ENCODE assay signal across 8 cellular contexts in the genomic region with DNA sequence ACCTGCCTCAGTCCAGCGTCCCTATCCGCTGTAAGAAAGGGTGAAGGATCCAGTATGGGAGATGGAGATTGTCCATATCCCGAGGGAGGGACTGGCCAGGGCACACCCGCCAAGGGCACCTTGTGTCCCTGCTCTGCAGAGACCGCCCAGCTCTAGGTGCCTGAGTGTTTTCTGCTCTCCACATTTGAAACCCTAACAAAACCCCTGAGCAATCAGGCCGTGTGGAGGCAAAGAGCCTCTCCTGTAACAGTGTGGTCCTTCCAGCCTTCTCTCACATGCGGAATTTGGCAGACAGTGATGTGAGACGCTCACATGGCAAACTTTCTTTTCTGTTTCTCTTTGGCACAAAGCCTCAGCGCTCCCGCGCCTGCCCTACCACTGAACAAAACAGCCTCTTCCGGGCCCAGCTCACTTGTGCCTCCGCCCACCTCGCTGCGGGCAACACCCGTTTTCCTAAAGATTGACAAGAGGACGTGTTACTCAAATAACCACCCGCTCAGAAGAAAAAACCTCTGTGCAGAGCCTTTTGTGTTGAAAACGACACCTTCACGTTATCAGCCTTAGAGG.
A peak's percentile ranks its signal among the peaks of the same experiment; 100 is the strongest.
DNase-seq lines count a peak whose midpoint lies in the region; ATAC-seq and TF ChIP-seq lines count a peak whose summit lies in the region.

No MANE protein-coding gene starts in this region.

- DNase-seq in HCT116 (ENCODE audit: low read depth, low spot score) (peak; percentile 8), SIG-M5 treated with dmso at 0.1 percent for 504 hours (lab: John Stamatoyannopoulos, UW; ENCODE audit: unreplicated experiment) (peak; percentile 51), memory B cell (ENCODE audit: low spot score in 2 of 2) (no peak), NCI-H446 treated with DMSO at 0.1 percent for 48 hours (lab: John Stamatoyannopoulos, UW) (no peak), osteoblast (ENCODE audit: insufficient read length, low spot score, missing footprints) (no peak), AG08396 (ENCODE audit: low spot score) (no peak)
- peak; percentile 92 for DNase-seq in activated naive CD4-positive, alpha-beta T cell treated with anti-CD3 and anti-CD28 coated beads, Interleukin-2, amount 10 ng/mL, durations not matched to agents 7 days and 5 days
- peak; percentile 23 to 52 for DNase-seq in stimulated activated CD8-positive, alpha-beta memory T cell treated with anti-CD3 and anti-CD28 coated beads, Interleukin-15, amount 100 ng/mL, for 4 hours (ENCODE audit: low read depth in 2 of 2)

- peak overlapping the region; percentile 96 for H3K27ac Mint-ChIP-seq in activated naive CD4-positive, alpha-beta T cell treated with anti-CD3 and anti-CD28 coated beads, Interleukin-2, amount 10 ng/mL, durations not matched to agents 7 days and 5 days
- no peak overlapping the region for H3K27ac Mint-ChIP-seq in memory B cell

- intact Hi-C loops in HCT116 (cut with micrococcal nuclease) = no loop called here

- H3K4me1 ChIP-seq in HCT116 (ENCODE audit: control insufficient read depth in 1 of 2, insufficient read depth in 2 of 2, low read length in 2 of 2) = peaks cover 0 to 11% of the 10 kb centered on the region in 2 experiments; a peak in 2 of 4 replicates
- no peaks in the 10 kb centered on the region for H3K4me1 ChIP-seq in osteoblast (ENCODE audit: insufficient read depth, low read length)

- TF ChIP-seq RAD21 in HCT116 (IDR thresholded peaks at IDR 0.05; ENCODE audit: low read depth) = no peak

- BruUV-seq in HCT116 (replicated peaks; lab: Mats Ljungman, UMichigan) = no TSS peak

- H3K4me1 Mint-ChIP-seq in activated naive CD4-positive, alpha-beta T cell treated with anti-CD3 and anti-CD28 coated beads, Interleukin-2, amount 10 ng/mL, durations not matched to agents 7 days and 5 days = peaks cover 19% of the 10 kb centered on the region
- H3K4me1 Mint-ChIP-seq in memory B cell = no peaks in the 10 kb centered on the region

- peak overlapping the region; percentile 53 for H3K4me3 Mint-ChIP-seq in activated naive CD4-positive, alpha-beta T cell treated with anti-CD3 and anti-CD28 coated beads, Interleukin-2, amount 10 ng/mL, durations not matched to agents 7 days and 5 days
- peak overlapping the region; percentile 18 for H3K4me3 Mint-ChIP-seq in memory B cell

- H3K27ac ChIP-seq in HCT116 (ENCODE audit: low read depth, low read length) = no peak overlapping the region
- no peak overlapping the region for H3K27ac ChIP-seq in osteoblast (ENCODE audit: low read depth, low read length)

- ATAC-seq in HCT116 = peak; percentile 87
- no peak for ATAC-seq in memory B cell (ENCODE audit: low read depth)

- no peak for TF ChIP-seq CTCF in HCT116 (IDR thresholded peaks at IDR 0.05 in 2 of 3, conservative IDR thresholded peaks at IDR 0.05 in 1 of 3; ENCODE audit: borderline replicate concordance in 1 of 3, insufficient read depth in 1 of 3, low read depth in 2 of 3, low read length in 2 of 3)
- TF ChIP-seq CTCF in osteoblast (IDR thresholded peaks at IDR 0.05; ENCODE audit: extremely low read depth, low read depth, low read length) = no peak

- no peak overlapping the region for H3K4me3 ChIP-seq in HCT116 (replicated peaks in 1 of 2; ENCODE audit: low read depth in 1 of 2, low read length in 2 of 2)
- H3K4me3 ChIP-seq in osteoblast (ENCODE audit: insufficient read depth, low read length) = no peak overlapping the region

- RAD21 ChIA-PET in HCT116 (lab: Charles Lee; ENCODE audit: low non-redundant PET in 1 of 2, low total read pairs in 2 of 2, uncharacterized antibody in 2 of 2, unreplicated experiment in 2 of 2) = no interaction called here

- H3K36me3 ChIP-seq in HCT116 (ENCODE audit: control insufficient read depth in 1 of 2, insufficient read depth in 2 of 2, low read length in 2 of 2) = no peaks in the 10 kb centered on the region
- H3K36me3 ChIP-seq in osteoblast (ENCODE audit: insufficient read depth, low read length) = no peaks in the 10 kb centered on the region

- H2AFZ ChIP-seq in HCT116 (ENCODE audit: low read depth, low read length, poor library complexity, severe bottlenecking) (peak overlapping the region; percentile 12), osteoblast (ENCODE audit: low read length) (no peak overlapping the region)

- H3K36me3 Mint-ChIP-seq in activated naive CD4-positive, alpha-beta T cell treated with anti-CD3 and anti-CD28 coated beads, Interleukin-2, amount 10 ng/mL, durations not matched to agents 7 days and 5 days = no peaks in the 10 kb centered on the region
- no peaks in the 10 kb centered on the region for H3K36me3 Mint-ChIP-seq in memory B cell

- H3K79me2 ChIP-seq in HCT116 (ENCODE audit: insufficient read depth, low read length) = no peaks in the 10 kb centered on the region
- H3K79me2 ChIP-seq in osteoblast (ENCODE audit: insufficient read depth, low read length) = no peaks in the 10 kb centered on the region

- H3K27me3 ChIP-seq in HCT116 (ENCODE audit: insufficient read depth, low read length) = no peaks in the 10 kb centered on the region
- H3K27me3 ChIP-seq in osteoblast (ENCODE audit: insufficient read depth, low read length) = no peaks in the 10 kb centered on the region

- H3K4me2 ChIP-seq in HCT116 (ENCODE audit: low read length) (peak overlapping the region; percentile 56), osteoblast (ENCODE audit: insufficient read depth, low read length) (no peak overlapping the region)

- POLR2A ChIA-PET in HCT116 (lab: Charles Lee) = no interaction called here

- H3K9me3 ChIP-seq in HCT116 (ENCODE audit: control insufficient read depth in 1 of 2, insufficient read depth in 1 of 2, low read depth in 1 of 2, low read length in 2 of 2) (no peaks in the 10 kb centered on the region), osteoblast (ENCODE audit: low read depth, low read length) (no peaks in the 10 kb centered on the region)

- no peaks in the 10 kb centered on the region for H3K9me2 ChIP-seq in HCT116 (ENCODE audit: insufficient read depth)

- CTCF ChIA-PET in HCT116 (lab: Charles Lee) = no interaction called here
- CTCF ChIA-PET in activated naive CD4-positive, alpha-beta T cell treated with anti-CD3 and anti-CD28 coated beads, Interleukin-2, amount 10 ng/mL, durations not matched to agents 7 days and 5 days (lab: Charles Lee) = no interaction called here

- peak overlapping the region; percentile 22; the same call in 1 of the 2 replicates for H3K9ac ChIP-seq in HCT116 (ENCODE audit: low read length)

- H3K27me3 Mint-ChIP-seq in activated naive CD4-positive, alpha-beta T cell treated with anti-CD3 and anti-CD28 coated beads, Interleukin-2, amount 10 ng/mL, durations not matched to agents 7 days and 5 days = peaks cover 18% of the 10 kb centered on the region
- no peaks in the 10 kb centered on the region for H3K27me3 Mint-ChIP-seq in memory B cell

- no peak for TF ChIP-seq POLR2A in HCT116 (IDR thresholded peaks at IDR 0.05; ENCODE audit: borderline replicate concordance, extremely low read depth, insufficient read depth, insufficient read length)

- H3K9me3 Mint-ChIP-seq in activated naive CD4-positive, alpha-beta T cell treated with anti-CD3 and anti-CD28 coated beads, Interleukin-2, amount 10 ng/mL, durations not matched to agents 7 days and 5 days = no peaks in the 10 kb centered on the region
- H3K9me3 Mint-ChIP-seq in memory B cell = peaks cover 4% of the 10 kb centered on the region

- H4K20me1 ChIP-seq in HCT116 (ENCODE audit: insufficient read depth) (no peaks in the 10 kb centered on the region), osteoblast (ENCODE audit: insufficient read depth, low read length) (no peaks in the 10 kb centered on the region)

TF ChIP-seq in HCT116, 20 proteins besides CTCF, POLR2A, EP300 and RAD21:
- TF ChIP-seq SRF (IDR thresholded peaks at IDR 0.05; ENCODE audit: low read depth) = no peak
- no peak for TF ChIP-seq TCF7L2 (IDR thresholded peaks at IDR 0.05; ENCODE audit: borderline replicate concordance, extremely low read depth, insufficient read depth, insufficient read length)
- peak; percentile 34; the same call in 1 of the 2 replicates for TF ChIP-seq POLR2AphosphoS5 (IDR thresholded peaks at IDR 0.05; ENCODE audit: low read depth, low read length)

Comparison
In these comparisons a context has a peak if more than half of its experiments do, and no peak if none do; other contexts are left out.
1. DNase-seq: peak in HCT116 (single experiment), SIG-M5 treated with dmso at 0.1 percent for 504 hours (single experiment), activated naive CD4-positive, alpha-beta T cell treated with anti-CD3 and anti-CD28 coated beads, Interleukin-2, amount 10 ng/mL, durations not matched to agents 7 days and 5 days (single experiment) and stimulated activated CD8-positive, alpha-beta memory T cell treated with anti-CD3 and anti-CD28 coated beads, Interleukin-15, amount 100 ng/mL, for 4 hours (2 of 2); none in memory B cell (0 of 2), NCI-H446 treated with DMSO at 0.1 percent for 48 hours (single experiment), osteoblast (single experiment) and AG08396 (single experiment).